Comparison of ENCODE assay signal across 8 cellular contexts in genomic region chr5:132283423-132284043, GRCh38. TPM values are rescaled to one million over a fixed set of nuclear protein-coding genes. Genes with fewer than 3 reads are reported as not detected.
DNase-seq lines count a peak whose midpoint lies in the region; ATAC-seq and TF ChIP-seq lines count a peak whose summit lies in the region.

No MANE protein-coding gene starts in this region.

- H3K4me3 ChIP-seq in liver (ENCODE audit: low read depth in 1 of 3, low read length in 3 of 3) (no peak overlapping the region), prostate gland (no peak overlapping the region)

- no peak overlapping the region for H3K27ac ChIP-seq in liver (ENCODE audit: low read depth in 1 of 2, low read length in 2 of 2)
- H3K27ac ChIP-seq in prostate gland: no peak overlapping the region

- H3K9me3 ChIP-seq in liver (ENCODE audit: control insufficient read depth in 4 of 4, low read length in 3 of 4): no peaks in the 10 kb centered on the region
- H3K9me3 ChIP-seq in prostate gland: no peaks in the 10 kb centered on the region

- H3K27ac Mint-ChIP-seq in brain: no peak overlapping the region

- ATAC-seq in GM21717 (IDR thresholded peaks at IDR 0.05; ENCODE audit: unreplicated experiment): no peak

- no peaks in the 10 kb centered on the region for H3K27me3 ChIP-seq in liver (ENCODE audit: control insufficient read depth in 4 of 4, insufficient read depth in 4 of 4, low read length in 3 of 4)
- H3K27me3 ChIP-seq in prostate gland (replicated peaks; ENCODE audit: insufficient read depth): no peaks in the 10 kb centered on the region

- no peak for TF ChIP-seq POLR2A in prostate gland (IDR thresholded peaks at IDR 0.05)

- DNase-seq in COLO668 (lab: John Stamatoyannopoulos, UW; ENCODE audit: unreplicated experiment): peak; percentile 19
- DNase-seq in NCI-H2081 (lab: John Stamatoyannopoulos, UW): no peak
- no peak for DNase-seq in prostate gland (ENCODE audit: low spot score)
- DNase-seq in NCI-H2196 (lab: John Stamatoyannopoulos, UW; ENCODE audit: unreplicated experiment): no peak

- peak; percentile 45 to 71 for TF ChIP-seq RAD21 in liver (IDR thresholded peaks at IDR 0.05)

- H3K4me1 ChIP-seq in liver (ENCODE audit: control insufficient read depth in 4 of 4, insufficient read depth in 4 of 4, low read length in 3 of 4): no peaks in the 10 kb centered on the region
- H3K4me1 ChIP-seq in prostate gland (replicated peaks): no peaks in the 10 kb centered on the region

- H3K36me3 Mint-ChIP-seq in brain: no peaks in the 10 kb centered on the region

- H3K4me1 Mint-ChIP-seq in brain: peaks cover 15% of the 10 kb centered on the region

- H3K9me3 Mint-ChIP-seq in brain: no peaks in the 10 kb centered on the region

- intact Hi-C loops in prostate gland (cut with DNase I): no loop called here

- H3K4me3 Mint-ChIP-seq in brain: no peak overlapping the region

- H3K36me3 ChIP-seq in liver (ENCODE audit: control insufficient read depth in 4 of 4, insufficient read depth in 3 of 4, low read depth in 1 of 4, low read length in 3 of 4): no peaks in the 10 kb centered on the region
- H3K36me3 ChIP-seq in prostate gland: no peaks in the 10 kb centered on the region

- no peak overlapping the region for H3K9ac ChIP-seq in liver (ENCODE audit: low read depth in 1 of 2, low read length in 2 of 2)

- TF ChIP-seq CTCF in LNCAP (IDR thresholded peaks at IDR 0.05): peak; percentile 43; the same call in 1 of the 2 replicates
- TF ChIP-seq CTCF in brain (conservative IDR thresholded peaks at IDR 0.05): peak; percentile 33 to 42
- TF ChIP-seq CTCF in liver (IDR thresholded peaks at IDR 0.05; ENCODE audit: low read depth, low read length, missing input control): peak; percentile 46
- TF ChIP-seq CTCF in prostate gland (IDR thresholded peaks at IDR 0.05): peak in 2 of 4 experiments; percentile 2 to 18

- H3K27me3 Mint-ChIP-seq in brain: peaks cover 12% of the 10 kb centered on the region

- 53% methylated on average over 5 of the region's 5 CpGs for WGBS in liver
- 70% methylated on average over 5 of the region's 5 CpGs for WGBS in prostate gland

TF ChIP-seq in liver, 16 proteins besides CTCF, POLR2A, EP300 and RAD21:
- TF ChIP-seq REST (IDR thresholded peaks at IDR 0.05) (no peak), MAX (IDR thresholded peaks at IDR 0.05) (no peak), TAF1 (conservative IDR thresholded peaks at IDR 0.05) (no peak), EGR1 (IDR thresholded peaks at IDR 0.05; ENCODE audit: low read depth in 2 of 2) (no peak), GABPA (IDR thresholded peaks at IDR 0.05 in 1 of 2, conservative IDR thresholded peaks at IDR 0.05 in 1 of 2) (no peak), HNF4A (conservative IDR thresholded peaks at IDR 0.05) (no peak), RXRA (IDR thresholded peaks at IDR 0.05) (no peak), HNF4G (IDR thresholded peaks at IDR 0.05) (no peak), JUND (IDR thresholded peaks at IDR 0.05) (no peak)

RNA-seq across cellular contexts. Expression of gene SLC22A4, which starts 10.7 kb away (rescaled TPM):
- 0.76 TPM for polyA plus RNA-seq in brain (ENCODE audit: insufficient read depth, low read depth, low replicate concordance)
- 10 to 100 TPM in 1 of 2 donors, under 1 TPM in 1; 0.59 to 42.2 TPM for total RNA-seq in liver
- polyA plus RNA-seq in liver: under 1 TPM; 0.25 to 0.35 TPM
- 1 to 10 TPM; 5.5 to 8.2 TPM for total RNA-seq in prostate gland

RNA-seq across cellular contexts. Expression of gene PDLIM4, which starts 26.0 kb away (rescaled TPM):
- polyA plus RNA-seq in brain (ENCODE audit: insufficient read depth, low read depth, low replicate concordance) (15.9 TPM), liver (under 1 TPM; 0.45 to 0.85 TPM)
- total RNA-seq in liver (under 1 TPM; 0.25 to 0.93 TPM), prostate gland (10 to 100 TPM; 35.9 to 50.2 TPM)

RNA-seq across cellular contexts. Expression of gene P4HA2, which starts 55.9 kb away (rescaled TPM):
- polyA plus RNA-seq in brain (ENCODE audit: insufficient read depth, low read depth, low replicate concordance) (8.4 TPM), liver (1 to 10 TPM; 4.6 to 7.2 TPM)
- total RNA-seq in liver (1 to 10 TPM; 5.1 to 7.9 TPM), prostate gland (10 to 100 TPM; 16.8 to 18.0 TPM)

Comparison
In these comparisons a context has a peak if more than half of its experiments do, and no peak if none do; other contexts are left out.
1. RNA of gene PDLIM4, which starts 26.0 kb away (total RNA-seq): 35.9 to 50.2 TPM in prostate gland; 0.25 to 0.93 TPM in liver; every median in the first group is over 10 times any median in the second.